Comparison of ENCODE assay signal across 9 cellular contexts in genomic region chr3:2099028-2099671, GRCh38. TPM values are rescaled to one million over a fixed set of nuclear protein-coding genes. Genes with fewer than 3 reads are reported as not detected.
DNase-seq lines count a peak whose midpoint lies in the region; ATAC-seq, FAIRE-seq and TF ChIP-seq lines count a peak whose summit lies in the region.
"Had no signal": no experiment of that assay in that cellular context is flagged by ENCODE, and none has a peak within 500 bp of the region (broad histone marks: within the 10 kb centered on the region; RNA-seq: fewer than 3 reads in every experiment).

No MANE protein-coding gene starts in this region.

- peak overlapping the region in 1 of 2 donors; percentile 65 for H3K27ac ChIP-seq in lung (ENCODE audit: low read depth in 1 of 2, low read length in 1 of 2)

- TF ChIP-seq CTCF in brain (conservative IDR thresholded peaks at IDR 0.05) (no peak), lung (IDR thresholded peaks at IDR 0.05; ENCODE audit: control extremely low read depth, extremely low read depth) (no peak), type B pancreatic cell (conservative IDR thresholded peaks at IDR 0.05) (no peak)

- WGBS in lung, 2 donors = 1 to 2% methylated on average over 56 to 58 of the region's 58 CpGs

- ATAC-seq in activated T-cell treated with anti-CD3 and anti-CD28 coated beads, Interleukin-2, amount 50 U/mL, for 72 hours (replicated peaks in 1 of 2) = no peak
- ATAC-seq in lung (ENCODE audit: insufficient read depth, low FRiP score) (peak; percentile 30), HG02884 (IDR thresholded peaks at IDR 0.05; ENCODE audit: unreplicated experiment) (no peak)

- peak; percentile 17 to 18 for DNase-seq in activated T-cell treated with anti-CD3 and anti-CD28 coated beads, Interleukin-2, amount 50 U/mL, for 48 hours
- no peak for DNase-seq in activated T-cell treated with anti-CD3 and anti-CD28 coated beads, Interleukin-2, amount 50 U/mL, for 72 hours
- DNase-seq in lung (ENCODE audit: low spot score) (no peak), type B pancreatic cell (ENCODE audit: extremely low spot score, unreplicated experiment) (peak; percentile 75), RCC 7860 (ENCODE audit: low spot score) (no peak), globus pallidus (ENCODE audit: low spot score) (no peak)

- H3K9me3 ChIP-seq in lung (ENCODE audit: control insufficient read depth in 2 of 2, insufficient read depth in 1 of 2, low read length in 1 of 2) = peaks cover 0 to 2% of the 10 kb centered on the region in 2 donors

- peaks cover 0 to 7% of the 10 kb centered on the region in 2 donors for H3K4me1 ChIP-seq in lung (ENCODE audit: control insufficient read depth in 2 of 2, insufficient read depth in 2 of 2, low read length in 2 of 2)

- no peak overlapping the region for H3K27ac Mint-ChIP-seq in activated T-cell treated with anti-CD3 and anti-CD28 coated beads, Interleukin-2, amount 50 U/mL, for 72 hours
- H3K27ac Mint-ChIP-seq in brain (peak overlapping the region in 1 of 5 experiments; percentile 19), type B pancreatic cell (no peak overlapping the region)

- peak overlapping the region; percentile 58 for H3K4me3 ChIP-seq in lung

- no peaks in the 10 kb centered on the region for H3K9me3 Mint-ChIP-seq in activated T-cell treated with anti-CD3 and anti-CD28 coated beads, Interleukin-2, amount 50 U/mL, for 72 hours
- H3K9me3 Mint-ChIP-seq in brain (peaks cover 0 to 65% (median 3%) of the 10 kb centered on the region in 5 experiments), type B pancreatic cell (no peaks in the 10 kb centered on the region)

- H3K27me3 ChIP-seq in lung (ENCODE audit: control insufficient read depth, insufficient read depth) = peaks cover 6% of the 10 kb centered on the region

- peak overlapping the region in 1 of 2 donors; percentile 60 for H3K4me3 Mint-ChIP-seq in activated T-cell treated with anti-CD3 and anti-CD28 coated beads, Interleukin-2, amount 50 U/mL, for 72 hours
- peak overlapping the region in 3 of 5 experiments; percentile 92 to 95 (median 92) for H3K4me3 Mint-ChIP-seq in brain
- peak overlapping the region; percentile 94 for H3K4me3 Mint-ChIP-seq in type B pancreatic cell

- no peak for FAIRE-seq in RCC 7860 (lab: Jason Lieb, UNC)

- H3K36me3 ChIP-seq in lung (ENCODE audit: control insufficient read depth in 2 of 2, insufficient read depth in 2 of 2, low read length in 2 of 2) = no peaks in the 10 kb centered on the region

- no peaks in the 10 kb centered on the region for H3K4me1 Mint-ChIP-seq in activated T-cell treated with anti-CD3 and anti-CD28 coated beads, Interleukin-2, amount 50 U/mL, for 72 hours (ENCODE audit: low read depth)
- H3K4me1 Mint-ChIP-seq in brain (peaks cover 49% of the 10 kb centered on the region), type B pancreatic cell (ENCODE audit: unreplicated experiment) (peaks cover 24% of the 10 kb centered on the region)

- peaks cover 0 to 2% of the 10 kb centered on the region in 2 donors for H3K36me3 Mint-ChIP-seq in activated T-cell treated with anti-CD3 and anti-CD28 coated beads, Interleukin-2, amount 50 U/mL, for 72 hours (ENCODE audit: insufficient read depth in 2 of 2)
- H3K36me3 Mint-ChIP-seq in brain (no peaks in the 10 kb centered on the region), type B pancreatic cell (peaks cover 4% of the 10 kb centered on the region)

- peaks cover 53% of the 10 kb centered on the region for H3K27me3 Mint-ChIP-seq in activated T-cell treated with anti-CD3 and anti-CD28 coated beads, Interleukin-2, amount 50 U/mL, for 72 hours (ENCODE audit: low read depth)
- H3K27me3 Mint-ChIP-seq in brain = peaks cover 80% of the 10 kb centered on the region
- H3K27me3 Mint-ChIP-seq in type B pancreatic cell = peaks cover 47% of the 10 kb centered on the region

RNA-seq across cellular contexts. Expression of gene CNTN4, which starts 0.5 kb away (rescaled TPM):
- under 1 TPM; 0.62 to 0.79 TPM for total RNA-seq in activated T-cell treated with anti-CD3 and anti-CD28 coated beads, Interleukin-2, amount 50 U/mL, for 72 hours
- 8.8 TPM for polyA plus RNA-seq in brain (ENCODE audit: insufficient read depth, low read depth, low replicate concordance)
- 10 to 100 TPM in 1 of 2 donors, 1 to 10 TPM in 1; 8.9 to 30.7 TPM for total RNA-seq in lung
- polyA plus RNA-seq in lung = 1 to 10 TPM; 1.5 to 2.6 TPM
- 24.5 and 29.7 TPM in 2 replicates for total RNA-seq in type B pancreatic cell (ENCODE audit: low replicate concordance)
- total RNA-seq: OCI-LY7 had no signal

Comparison
In these comparisons a context has a peak if more than half of its experiments do, and no peak if none do; other contexts are left out.
1. DNase-seq: peak in activated T-cell treated with anti-CD3 and anti-CD28 coated beads, Interleukin-2, amount 50 U/mL, for 48 hours (2 of 2) and type B pancreatic cell (single experiment); none in activated T-cell treated with anti-CD3 and anti-CD28 coated beads, Interleukin-2, amount 50 U/mL, for 72 hours (0 of 2), lung (single experiment), RCC 7860 (single experiment) and globus pallidus (single experiment).
2. RNA of gene CNTN4, which starts 0.5 kb away (total RNA-seq): 8.9 to 30.7 TPM in lung and 24.5 to 29.7 TPM in type B pancreatic cell; 0.62 to 0.79 TPM in activated T-cell treated with anti-CD3 and anti-CD28 coated beads, Interleukin-2, amount 50 U/mL, for 72 hours; every median in the first group is over 4 times any median in the second.